ENCODE assay signal across 17 cellular contexts in the genomic region with DNA sequence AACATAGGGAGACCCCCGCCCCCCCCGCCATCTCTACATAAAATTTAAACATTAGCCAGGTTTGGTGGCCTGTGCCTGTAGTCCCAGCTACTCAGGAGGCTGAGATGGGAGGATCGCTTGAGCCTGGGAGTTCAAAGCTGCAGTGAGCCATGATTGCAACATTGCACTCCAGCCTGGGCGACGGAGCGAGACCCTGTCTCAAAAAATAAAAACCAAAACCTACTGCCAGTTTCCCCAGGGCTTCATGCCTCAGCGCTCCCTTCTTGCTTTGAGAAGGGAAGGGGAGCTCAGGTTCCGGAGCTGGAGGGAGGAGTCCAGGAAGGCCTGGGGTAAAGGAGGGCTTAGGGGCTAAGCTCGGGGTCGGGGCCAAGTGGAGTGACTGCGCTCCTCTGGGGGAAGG. TPM values are rescaled to one million over a fixed set of nuclear protein-coding genes. Genes with fewer than 3 reads are reported as not detected.
DNase-seq lines count a peak whose midpoint lies in the region; ATAC-seq and TF ChIP-seq lines count a peak whose summit lies in the region.
"Had no signal": no experiment of that assay in that cellular context is flagged by ENCODE, and none has a peak within 500 bp of the region (broad histone marks: within the 10 kb centered on the region; RNA-seq: fewer than 3 reads in every experiment).

No MANE protein-coding gene starts in this region.

- BruUV-seq in OCI-LY7 (replicated peaks; lab: Mats Ljungman, UMichigan): no TSS peak

- H3K4me1 Mint-ChIP-seq in T-cell: no peaks in the 10 kb centered on the region

- H3K9me2 ChIP-seq in OCI-LY7 (ENCODE audit: insufficient read depth, low read length): no peaks in the 10 kb centered on the region

- CTCF ChIA-PET in OCI-LY7 (lab: Charles Lee; ENCODE audit: unreplicated experiment): no interaction called here
- CTCF ChIA-PET in T-cell (lab: Charles Lee): no interaction called here

- H3K27ac Mint-ChIP-seq in T-cell: no peak overlapping the region
- H3K27ac Mint-ChIP-seq: HFFc6 had no signal

- H3K4me1 ChIP-seq in BLaER1 (peaks cover 73% of the 10 kb centered on the region), OCI-LY7 (ENCODE audit: insufficient read depth, low read length, poor library complexity, severe bottlenecking) (peaks cover 13% of the 10 kb centered on the region), esophagus muscularis mucosa (peaks cover 42 to 58% (median 56%) of the 10 kb centered on the region in 4 donors), gastrocnemius medialis (peaks cover 51 to 60% of the 10 kb centered on the region in 2 donors)
- H3K4me1 ChIP-seq: pancreas had no signal

- in situ Hi-C loops in gastrocnemius medialis (cut with MboI; ENCODE audit: low sequenced_read_pairs in 4 of 4): loop anchor here in 1 of 4 donors (25.0 kb wide), 1 partner anchor 200 kb away; the partner anchor contains the start of gene GFAP

- H3K27ac ChIP-seq in BLaER1 (peak overlapping the region; percentile 85), OCI-LY7 (ENCODE audit: low read depth, low read length, poor library complexity, severe bottlenecking) (no peak overlapping the region), esophagus muscularis mucosa (replicated peaks in 1 of 4) (peak overlapping the region; percentile 81 to 85 (median 82)), gastrocnemius medialis (peak overlapping the region; percentile 88 to 96 (median 92))
- H3K27ac ChIP-seq: brain microvascular endothelial cell, pancreas had no signal

- no peak for ATAC-seq in gastrocnemius medialis
- ATAC-seq in HG02840 (IDR thresholded peaks at IDR 0.05; ENCODE audit: low FRiP score, unreplicated experiment): no peak
- no peak for ATAC-seq in T-cell (replicated peaks in 1 of 4)

- intact Hi-C loops in OCI-LY7 (cut with micrococcal nuclease; ENCODE audit: unreplicated experiment): no loop called here
- intact Hi-C loops in esophagus muscularis mucosa (cut with DNase I): no loop called here
- intact Hi-C loops in gastrocnemius medialis (cut with DNase I; ENCODE audit: low total_unique reads): loop anchor here (2.0 kb wide), 2 partner anchors 15 to 17 kb away; no protein-coding TSS in a partner anchor

- TF ChIP-seq POLR2A in esophagus muscularis mucosa (IDR thresholded peaks at IDR 0.05; ENCODE audit: low read depth) (no peak), gastrocnemius medialis (IDR thresholded peaks at IDR 0.05) (no peak)

- H3K36me3 ChIP-seq in BLaER1 (peaks cover 27% of the 10 kb centered on the region), OCI-LY7 (ENCODE audit: insufficient read depth, low read length) (peaks cover 25% of the 10 kb centered on the region), esophagus muscularis mucosa (peaks cover 0 to 75% (median 66%) of the 10 kb centered on the region in 4 donors), gastrocnemius medialis (peaks cover 0 to 4% of the 10 kb centered on the region in 2 donors)

- H3K4me3 Mint-ChIP-seq in T-cell: no peak overlapping the region
- H3K4me3 Mint-ChIP-seq: HFFc6 had no signal

- DNase-seq in OCI-LY7 (ENCODE audit: low spot score): peak; percentile 24
- no peak for DNase-seq in esophagus muscularis mucosa (ENCODE audit: extremely low spot score)
- DNase-seq in gastrocnemius medialis: no peak
- no peak for DNase-seq in hippocampal formation (lab: John Stamatoyannopoulos, UW)
- no peak for DNase-seq in D341Med (ENCODE audit: low spot score)
- DNase-seq in T-cell: no peak
- DNase-seq: activated gamma-delta T cell, brain microvascular endothelial cell, COR-L47, GDM1, HFFc6, KBM-7, NCI-H1417 treated with DMSO at 0.1 percent for 48 hours, NCI-H524 treated with DMSO at 0.1 percent for 48 hours, pancreas had no signal

- H3K4me2 ChIP-seq in BLaER1: peak overlapping the region; percentile 95
- peak overlapping the region; percentile 22 for H3K4me2 ChIP-seq in OCI-LY7 (ENCODE audit: low read length)

- H2AFZ ChIP-seq in OCI-LY7 (ENCODE audit: low read length): no peak overlapping the region

- H4K20me1 ChIP-seq in BLaER1 (peaks cover 48% of the 10 kb centered on the region), OCI-LY7 (ENCODE audit: insufficient read depth, low read length) (no peaks in the 10 kb centered on the region)

- POLR2A ChIA-PET in OCI-LY7 (lab: Charles Lee) (no interaction called here), T-cell (lab: Charles Lee) (interaction anchor here in 1 of 2 donors (0.6 to 0.7 kb wide), 2 partner anchors 36 to 365 kb away, joined by 3 to 12 read pairs; partner anchors contain the start of gene HEXIM1)

- H3K9me3 ChIP-seq in BLaER1: no peaks in the 10 kb centered on the region
- H3K9me3 ChIP-seq in OCI-LY7 (ENCODE audit: low read length): no peaks in the 10 kb centered on the region
- H3K9me3 ChIP-seq in esophagus muscularis mucosa: no peaks in the 10 kb centered on the region
- H3K9me3 ChIP-seq in gastrocnemius medialis: no peaks in the 10 kb centered on the region
- H3K9me3 ChIP-seq: pancreas had no signal

- TF ChIP-seq CTCF in OCI-LY7 (conservative IDR thresholded peaks at IDR 0.05; ENCODE audit: low read length) (no peak), esophagus muscularis mucosa (IDR thresholded peaks at IDR 0.05) (no peak), gastrocnemius medialis (IDR thresholded peaks at IDR 0.05 in 4 of 5, conservative IDR thresholded peaks at IDR 0.05 in 1 of 5) (no peak)

- no peaks in the 10 kb centered on the region for H3K79me2 ChIP-seq in OCI-LY7 (ENCODE audit: insufficient read depth, low read depth, low read length)

- no peak for TF ChIP-seq EP300 in esophagus muscularis mucosa (IDR thresholded peaks at IDR 0.05)

- no peaks in the 10 kb centered on the region for H3K27me3 Mint-ChIP-seq in T-cell

- no peaks in the 10 kb centered on the region for H3K27me3 ChIP-seq in BLaER1
- H3K27me3 ChIP-seq in esophagus muscularis mucosa: no peaks in the 10 kb centered on the region
- H3K27me3 ChIP-seq in gastrocnemius medialis: no peaks in the 10 kb centered on the region
- H3K27me3 ChIP-seq: brain microvascular endothelial cell, pancreas had no signal

- H3K36me3 Mint-ChIP-seq in T-cell: peaks cover 7% of the 10 kb centered on the region

- H3K9ac ChIP-seq in BLaER1: peak overlapping the region; percentile 67

- H3K9me3 Mint-ChIP-seq in T-cell: no peaks in the 10 kb centered on the region
- H3K9me3 Mint-ChIP-seq: HFFc6 had no signal

- H3K4me3 ChIP-seq in BLaER1: peak overlapping the region; percentile 20; the same call in 1 of the 2 replicates
- no peak overlapping the region for H3K4me3 ChIP-seq in OCI-LY7 (ENCODE audit: low read depth, low read length, poor library complexity, severe bottlenecking)
- H3K4me3 ChIP-seq in esophagus muscularis mucosa: no peak overlapping the region
- H3K4me3 ChIP-seq in gastrocnemius medialis: no peak overlapping the region
- H3K4me3 ChIP-seq: pancreas had no signal

- WGBS in esophagus muscularis mucosa: 92% methylated on average over 9 of the region's 11 CpGs

RNA-seq across cellular contexts. Expression of gene PLCD3, which starts 20.5 kb away (rescaled TPM):
- 1.4 and 3.6 TPM in 2 replicates for total RNA-seq in OCI-LY7 (2014; rRNA removed; shearing (Covaris generic))
- total RNA-seq in OCI-LY7 (2022): 1.7 and 4.6 TPM in 2 replicates
- total RNA-seq in esophagus muscularis mucosa: 100 to 1,000 TPM in 2 of 4 donors, 10 to 100 TPM in 2; 49.4 to 154 (median 106) TPM
- total RNA-seq in gastrocnemius medialis: 100 to 1,000 TPM in 1 of 4 donors, 10 to 100 TPM in 3; 38.6 to 186 (median 75.1) TPM
- 1 to 10 TPM; 3.1 to 9.9 (median 4.8) TPM for total RNA-seq in T-cell

RNA-seq across cellular contexts. Expression of gene ACBD4, which starts 23.6 kb away (rescaled TPM):
- total RNA-seq in OCI-LY7 (2014; rRNA removed; shearing (Covaris generic)): 14.6 and 14.8 TPM in 2 replicates
- total RNA-seq in OCI-LY7 (2022) (22.2 and 24.0 TPM in 2 replicates), esophagus muscularis mucosa (10 to 100 TPM; 20.9 to 34.8 (median 23.5) TPM), gastrocnemius medialis (1 to 10 TPM; 2.2 to 3.2 (median 2.5) TPM), T-cell (10 to 100 TPM; 28.4 to 48.5 (median 38.9) TPM)

RNA-seq across cellular contexts. Expression of gene HEXIM1, which starts 36.4 kb away (rescaled TPM):
- total RNA-seq in OCI-LY7 (2014; rRNA removed; shearing (Covaris generic)): 12.1 and 13.9 TPM in 2 replicates
- total RNA-seq in OCI-LY7 (2022) (16.4 and 17.2 TPM in 2 replicates), esophagus muscularis mucosa (10 to 100 TPM; 32.1 to 58.2 (median 45.3) TPM), gastrocnemius medialis (10 to 100 TPM; 26.3 to 79.6 (median 36.9) TPM), T-cell (10 to 100 TPM; 32.3 to 55.9 (median 34.5) TPM)

RNA-seq across cellular contexts. Expression of gene HEXIM2, which starts 49.8 kb away (rescaled TPM):
- 8.6 and 9.3 TPM in 2 replicates for total RNA-seq in OCI-LY7 (2014; rRNA removed; shearing (Covaris generic))
- total RNA-seq in OCI-LY7 (2022) (9.7 and 11.1 TPM in 2 replicates), esophagus muscularis mucosa (1 to 10 TPM; 4.0 to 8.4 (median 7.0) TPM), gastrocnemius medialis (10 to 100 TPM; 31.4 to 70.8 (median 64.9) TPM), T-cell (1 to 10 TPM; 2.0 to 5.8 (median 3.3) TPM)

RNA-seq across cellular contexts. Expression of gene NMT1, which starts 50.7 kb away (rescaled TPM):
- total RNA-seq in OCI-LY7 (2014; rRNA removed; shearing (Covaris generic)): 65.7 and 82.3 TPM in 2 replicates
- total RNA-seq in OCI-LY7 (2022) (126 and 134 TPM in 2 replicates), esophagus muscularis mucosa (10 to 100 TPM; 58.5 to 79.3 (median 65.1) TPM), gastrocnemius medialis (100 to 1,000 TPM in 1 of 4 donors, 10 to 100 TPM in 3; 60.7 to 127 (median 71.5) TPM), T-cell (100 to 1,000 TPM in 3 of 5 donors, 10 to 100 TPM in 2; 79.5 to 139 (median 125) TPM)
